In genomic region chr11:36229091-36229490, GRCh38 we compare ENCODE assay signal across 21 cellular contexts.
"Had no signal": no experiment of that assay in that cellular context is flagged by ENCODE, and none has a peak within 500 bp of the region (broad histone marks: within the 10 kb centered on the region; RNA-seq: fewer than 3 reads in every experiment).

No MANE protein-coding gene starts in this region.

- H3K27me3 ChIP-seq: breast epithelium had no signal

- H3K4me1 ChIP-seq: breast epithelium had no signal

- H3K4me3 ChIP-seq: breast epithelium, SK-N-MC had no signal

- H3K27ac ChIP-seq: SK-N-MC had no signal

- H3K9me3 ChIP-seq: breast epithelium had no signal

- H3K36me3 ChIP-seq: breast epithelium had no signal

- DNase-seq: activated CD4-positive, alpha-beta T cell treated with anti-CD3 and anti-CD28 coated beads for 4 hours; activated CD8-positive, alpha-beta memory T cell treated with anti-CD3 and anti-CD28 coated beads, Interleukin-2, amount 50 U/mL, for 4 hours; activated CD8-positive, alpha-beta T cell treated with anti-CD3 and anti-CD28 coated beads for 36 hours; activated gamma-delta T cell treated with Interleukin-2 at 50 U/mL for 16 hours; activated naive CD4-positive, alpha-beta T cell treated with anti-CD3 and anti-CD28 coated beads, Interleukin-2, amount 10 ng/mL, durations not matched to agents 7 days and 5 days; activated naive CD8-positive, alpha-beta T cell treated with anti-CD3 and anti-CD28 coated beads for 36 hours; activated T-cell treated with anti-CD3 and anti-CD28 coated beads, Interleukin-2, amount 50 U/mL, for 72 hours; anterior cingulate cortex; IMR-90; Kasumi-1; KBM-7; NCI-H1105 treated with DMSO at 0.1 percent for 48 hours; NCI-H1436 treated with DMSO at 0.1 percent for 48 hours; NCI-H187; NCI-H2081; NCI-H510A treated with DMSO at 0.1 percent for 48 hours; NCI-H748 treated with DMSO at 0.1 percent for 48 hours had no signal

- ATAC-seq: activated CD4-positive, CD25-positive, alpha-beta regulatory T cell treated with anti-CD3 and anti-CD28 coated beads, Interleukin-2, amount 50 U/mL, for 24 hours; activated CD8-positive, alpha-beta T cell treated with anti-CD3 and anti-CD28 coated beads for 36 hours; activated T-cell treated with anti-CD3 and anti-CD28 coated beads, Interleukin-2, amount 50 U/mL, for 72 hours; Right ventricle myocardium inferior had no signal
